In genomic region chr13:101757446-101758039, GRCh38 we compare ENCODE assay signal across 8 cellular contexts.
DNase-seq lines count a peak whose midpoint lies in the region; ATAC-seq and TF ChIP-seq lines count a peak whose summit lies in the region.

No MANE protein-coding gene starts in this region.

- TF ChIP-seq CTCF in dorsolateral prefrontal cortex (IDR thresholded peaks at IDR 0.05 in 54 of 56, conservative IDR thresholded peaks at IDR 0.05 in 2 of 56; ENCODE audit: low read depth in 1 of 56, partially characterized antibody in 56 of 56) (peak; percentile 24 to 77 (median 58)), mesothelial cell of epicardium (IDR thresholded peaks at IDR 0.05; ENCODE audit: unreplicated experiment) (peak; percentile 43)

- peaks cover 35% of the 10 kb centered on the region for H3K27me3 Mint-ChIP-seq in mesothelial cell of epicardium (ENCODE audit: low read depth)
- H3K27me3 Mint-ChIP-seq in activated T-helper 1 cell treated with anti-CD3 and anti-CD28 coated beads, Interleukin-12 subunit alpha, Interleukin-12 subunit beta, Interleukin-2, Interleukin-4 antibody, amounts not matched to agents 30 ng/mL and 10 ng/mL and 1 ng/mL, durations not matched to agents 14 hours and 24 hours and 36 hours (ENCODE audit: insufficient read depth) = no peaks in the 10 kb centered on the region

- H3K36me3 Mint-ChIP-seq in mesothelial cell of epicardium = no peaks in the 10 kb centered on the region
- no peaks in the 10 kb centered on the region for H3K36me3 Mint-ChIP-seq in activated T-helper 1 cell treated with anti-CD3 and anti-CD28 coated beads, Interleukin-12 subunit alpha, Interleukin-12 subunit beta, Interleukin-2, Interleukin-4 antibody, amounts not matched to agents 30 ng/mL and 10 ng/mL and 1 ng/mL, durations not matched to agents 14 hours and 24 hours and 36 hours (ENCODE audit: low read depth)

- H3K4me3 Mint-ChIP-seq in mesothelial cell of epicardium = no peak overlapping the region
- H3K4me3 Mint-ChIP-seq in activated T-helper 1 cell treated with anti-CD3 and anti-CD28 coated beads, Interleukin-12 subunit alpha, Interleukin-12 subunit beta, Interleukin-2, Interleukin-4 antibody, amounts not matched to agents 30 ng/mL and 10 ng/mL and 1 ng/mL, durations not matched to agents 14 hours and 24 hours and 36 hours = no peak overlapping the region

- H3K27me3 ChIP-seq in dorsolateral prefrontal cortex = no peaks in the 10 kb centered on the region

- H3K27ac ChIP-seq in dorsolateral prefrontal cortex = no peak overlapping the region

- no peak overlapping the region for H3K4me3 ChIP-seq in dorsolateral prefrontal cortex

- H3K4me1 Mint-ChIP-seq in mesothelial cell of epicardium = peaks cover 13% of the 10 kb centered on the region
- H3K4me1 Mint-ChIP-seq in activated T-helper 1 cell treated with anti-CD3 and anti-CD28 coated beads, Interleukin-12 subunit alpha, Interleukin-12 subunit beta, Interleukin-2, Interleukin-4 antibody, amounts not matched to agents 30 ng/mL and 10 ng/mL and 1 ng/mL, durations not matched to agents 14 hours and 24 hours and 36 hours (ENCODE audit: low read depth) = no peaks in the 10 kb centered on the region

- H3K9me3 Mint-ChIP-seq in mesothelial cell of epicardium = no peaks in the 10 kb centered on the region
- H3K9me3 Mint-ChIP-seq in activated T-helper 1 cell treated with anti-CD3 and anti-CD28 coated beads, Interleukin-12 subunit alpha, Interleukin-12 subunit beta, Interleukin-2, Interleukin-4 antibody, amounts not matched to agents 30 ng/mL and 10 ng/mL and 1 ng/mL, durations not matched to agents 14 hours and 24 hours and 36 hours = no peaks in the 10 kb centered on the region

- intact Hi-C loops in dorsolateral prefrontal cortex (cut with DNase I) = loop anchor here (5.0 kb wide), 2 partner anchors 240 to 610 kb away; no protein-coding TSS in a partner anchor
- intact Hi-C loops in activated T-helper 1 cell treated with anti-CD3 and anti-CD28 coated beads, Interleukin-12 subunit alpha, Interleukin-12 subunit beta, Interleukin-2, Interleukin-4 antibody, amounts not matched to agents 30 ng/mL and 10 ng/mL and 1 ng/mL, durations not matched to agents 14 hours and 24 hours and 36 hours (cut with micrococcal nuclease) = loop anchor here (1.0 kb wide), 2 partner anchors 243 to 612 kb away; no protein-coding TSS in a partner anchor

- H3K27ac Mint-ChIP-seq in mesothelial cell of epicardium = no peak overlapping the region
- H3K27ac Mint-ChIP-seq in activated T-helper 1 cell treated with anti-CD3 and anti-CD28 coated beads, Interleukin-12 subunit alpha, Interleukin-12 subunit beta, Interleukin-2, Interleukin-4 antibody, amounts not matched to agents 30 ng/mL and 10 ng/mL and 1 ng/mL, durations not matched to agents 14 hours and 24 hours and 36 hours = no peak overlapping the region

- DNase-seq in DMS79 (lab: John Stamatoyannopoulos, UW) = peak; percentile 93
- peak; percentile 83 for DNase-seq in NCI-H82 treated with DMSO at 0.1 percent for 48 hours (lab: John Stamatoyannopoulos, UW; ENCODE audit: unreplicated experiment)
- no peak for DNase-seq in dorsolateral prefrontal cortex
- DNase-seq in mesothelial cell of epicardium (ENCODE audit: low spot score in 2 of 2, unreplicated experiment in 2 of 2) = no peak
- no peak for DNase-seq in activated T-helper 1 cell treated with anti-CD3 and anti-CD28 coated beads, Interleukin-12 subunit alpha, Interleukin-12 subunit beta, Interleukin-2, Interleukin-4 antibody, amounts not matched to agents 30 ng/mL and 10 ng/mL and 1 ng/mL, durations not matched to agents 14 hours and 24 hours and 36 hours (ENCODE audit: low spot score)
- no peak for DNase-seq in T-helper 9 cell

- ATAC-seq in GM19463 (IDR thresholded peaks at IDR 0.05; ENCODE audit: unreplicated experiment) = peak; percentile 79
- peak; percentile 88 for ATAC-seq in HG03520 (IDR thresholded peaks at IDR 0.05; ENCODE audit: unreplicated experiment)

Comparison
In these comparisons a context has a peak if more than half of its experiments do, and no peak if none do; other contexts are left out.
1. DNase-seq: peak in DMS79 (single experiment) and NCI-H82 treated with DMSO at 0.1 percent for 48 hours (single experiment); none in dorsolateral prefrontal cortex (0 of 10), mesothelial cell of epicardium (0 of 2), activated T-helper 1 cell treated with anti-CD3 and anti-CD28 coated beads, Interleukin-12 subunit alpha, Interleukin-12 subunit beta, Interleukin-2, Interleukin-4 antibody, amounts not matched to agents 30 ng/mL and 10 ng/mL and 1 ng/mL, durations not matched to agents 14 hours and 24 hours and 36 hours (single experiment) and T-helper 9 cell (single experiment).